ENCODE assay signal across 8 cellular contexts in genomic region chr1:143803095-143803494, GRCh38.
DNase-seq lines count a peak whose midpoint lies in the region; ATAC-seq, FAIRE-seq and TF ChIP-seq lines count a peak whose summit lies in the region.
"Not testable (repeated sequence)": the region's sequence is repeated elsewhere in the genome, so short reads cannot be mapped to it uniquely, and the experiment has no call there.

No MANE protein-coding gene starts in this region.

- TF ChIP-seq RAD21 in K562 (CRISPR knock-in tag; conservative IDR thresholded peaks at IDR 0.05 in 1 of 2, IDR thresholded peaks at IDR 0.05 in 1 of 2); HepG2 (CRISPR knock-in tag; IDR thresholded peaks at IDR 0.05): not testable (repeated sequence)

- not testable (repeated sequence) for H3K79me2 ChIP-seq in K562 (ENCODE audit: control insufficient read depth, insufficient read depth, low read length); HepG2 (ENCODE audit: insufficient read depth, low read length)

- not testable (repeated sequence) for H3K36me3 ChIP-seq in K562 (ENCODE audit: control insufficient read depth, insufficient read depth, low read length); heart left ventricle; HepG2 (replicated peaks in 1 of 2; ENCODE audit: control insufficient read depth in 1 of 2, insufficient read depth in 2 of 2, low read length in 2 of 2); pancreas

- POLR2A ChIA-PET in CD4-positive, alpha-beta T cell (lab: Charles Lee); K562 (lab: Yijun Ruan, JAX); HepG2 (lab: Yijun Ruan, JAX): not testable (repeated sequence)

- in situ Hi-C loops in K562 (cut with MboI), result loop anchor here (10.0 kb wide), 1 partner anchor 1352 kb away; no protein-coding TSS in a partner anchor
- in situ Hi-C loops in HepG2 (cut with HindIII; ENCODE audit: extremely low pct_ligation_motif_present, low pct_unique_long_range_greater_than_20kb), result not testable (repeated sequence)

- not testable (repeated sequence) for H3K9me1 ChIP-seq in K562 (ENCODE audit: control insufficient read depth, insufficient read depth, low read length)

- not testable (repeated sequence) for BruUV-seq in K562 (replicated peaks; lab: Mats Ljungman, UMichigan); HepG2 (replicated peaks; lab: Mats Ljungman, UMichigan)

- H3K36me3 Mint-ChIP-seq in CD4-positive, alpha-beta T cell (ENCODE audit: low read depth), result not testable (repeated sequence)

- not testable (repeated sequence) for H3K4me1 ChIP-seq in K562 (replicated peaks in 1 of 2; ENCODE audit: control insufficient read depth in 2 of 2, insufficient read depth in 2 of 2, low read length in 2 of 2); heart left ventricle; HepG2 (ENCODE audit: insufficient read depth, low read length); pancreas

- DNase-seq in CD4-positive, alpha-beta T cell; RCC 7860 (ENCODE audit: low spot score); K562 (ENCODE audit: extremely low read depth in 1 of 4, low spot score in 3 of 4); heart left ventricle; HepG2 (ENCODE audit: low spot score); pancreas: not testable (repeated sequence)

- TF ChIP-seq CTCF in CD4-positive, alpha-beta T cell (IDR thresholded peaks at IDR 0.05); K562 (IDR thresholded peaks at IDR 0.05 in 2 of 3, conservative IDR thresholded peaks at IDR 0.05 in 1 of 3; ENCODE audit: insufficient read depth in 2 of 3, low read depth in 1 of 3, low read length in 3 of 3); heart left ventricle (IDR thresholded peaks at IDR 0.05); HepG2 (CRISPR knock-in tag; IDR thresholded peaks at IDR 0.05); pancreas (IDR thresholded peaks at IDR 0.05): not testable (repeated sequence)

- not testable (repeated sequence) for H3K4me1 Mint-ChIP-seq in CD4-positive, alpha-beta T cell (ENCODE audit: low read depth)

- H3K4me3 Mint-ChIP-seq in CD4-positive, alpha-beta T cell, result not testable (repeated sequence)

- not testable (repeated sequence) for H3K9me3 Mint-ChIP-seq in CD4-positive, alpha-beta T cell

- not testable (repeated sequence) for H3K27me3 Mint-ChIP-seq in CD4-positive, alpha-beta T cell

- CTCF ChIA-PET in CD4-positive, alpha-beta T cell (lab: Charles Lee); K562 (lab: Yijun Ruan, JAX; ENCODE audit: low intra/inter-chr PET ratio); HepG2 (lab: Yijun Ruan, JAX; ENCODE audit: low intra/inter-chr PET ratio, low total read pairs): not testable (repeated sequence)

- H3K9ac ChIP-seq in K562 (ENCODE audit: insufficient read depth in 1 of 2, low read depth in 2 of 2, low read length in 2 of 2); HepG2 (ENCODE audit: insufficient read depth, low read depth, low read length): not testable (repeated sequence)

- WGBS in K562 (ENCODE audit: insufficient coverage, low coverage, missing lambda C conversion rate), result no CpG with 5 or more reads among the region's 13 CpGs
- no CpG with 5 or more reads among the region's 13 CpGs for WGBS in heart left ventricle, 4 donors
- WGBS in HepG2 (ENCODE audit: low lambda C conversion rate), result no CpG with 5 or more reads among the region's 13 CpGs
- no CpG with 5 or more reads among the region's 13 CpGs for WGBS in pancreas, 2 donors

- intact Hi-C loops in CD4-positive, alpha-beta T cell (cut with DNase I, micrococcal nuclease); K562 (cut with micrococcal nuclease); heart left ventricle (cut with DNase I); HepG2 (cut with micrococcal nuclease; ENCODE audit: unreplicated experiment); pancreas (cut with DNase I): not testable (repeated sequence)

- H3K4me2 ChIP-seq in K562 (ENCODE audit: insufficient read depth, low read length); HepG2 (ENCODE audit: low read depth, low read length): not testable (repeated sequence)

- not testable (repeated sequence) for H3K27me3 ChIP-seq in CD4-positive, alpha-beta T cell (ENCODE audit: control insufficient read depth, insufficient read depth, low read length); K562 (ENCODE audit: control insufficient read depth in 2 of 2, insufficient read depth in 2 of 2, low read length in 2 of 2); heart left ventricle; HepG2 (ENCODE audit: control insufficient read depth in 1 of 2, insufficient read depth in 2 of 2, low read length in 2 of 2); pancreas

- H2AFZ ChIP-seq in K562 (ENCODE audit: low read depth, low read length); HepG2 (ENCODE audit: low read length): not testable (repeated sequence)

- ATAC-seq in CD4-positive, alpha-beta T cell (ENCODE audit: poor library complexity), result peak; percentile 41
- ATAC-seq in GM21528 (IDR thresholded peaks at IDR 0.05; ENCODE audit: low FRiP score, unreplicated experiment), result peak; percentile 52
- ATAC-seq in HG03135 (IDR thresholded peaks at IDR 0.05; ENCODE audit: unreplicated experiment), result peak; percentile 48
- ATAC-seq in K562, result peak; percentile 97
- peak; percentile 52 to 91 (median 82) for ATAC-seq in heart left ventricle
- ATAC-seq in HepG2, result peak; percentile 83
- peak; percentile 63 to 88 (median 87) for ATAC-seq in pancreas

- TF ChIP-seq EP300 in K562 (IDR thresholded peaks at IDR 0.05; ENCODE audit: low read length); HepG2 (IDR thresholded peaks at IDR 0.05; ENCODE audit: low read depth in 2 of 2, low read length in 2 of 2); HepG2 (CRISPR knock-in tag; IDR thresholded peaks at IDR 0.05; ENCODE audit: borderline replicate concordance): not testable (repeated sequence)

- not testable (repeated sequence) for H3K4me3 ChIP-seq in K562; heart left ventricle; HepG2 (replicated peaks in 1 of 3; ENCODE audit: insufficient read depth in 1 of 3, low read depth in 2 of 3, low read length in 3 of 3); pancreas

- H3K9me3 ChIP-seq in CD4-positive, alpha-beta T cell (ENCODE audit: control insufficient read depth, low read length); K562 (replicated peaks; ENCODE audit: control insufficient read depth, insufficient read depth, low read depth, low read length); heart left ventricle; HepG2 (ENCODE audit: low read length); pancreas: not testable (repeated sequence)

- not testable (repeated sequence) for TF ChIP-seq POLR2A in K562 (conservative IDR thresholded peaks at IDR 0.05); heart left ventricle (IDR thresholded peaks at IDR 0.05); HepG2 (IDR thresholded peaks at IDR 0.05; ENCODE audit: insufficient read depth in 1 of 2, low read depth in 2 of 2, low read length in 2 of 2)

- not testable (repeated sequence) for H4K20me1 ChIP-seq in K562 (replicated peaks; ENCODE audit: control insufficient read depth, insufficient read depth, low read length); HepG2 (ENCODE audit: insufficient read depth, low read length)

- FAIRE-seq in RCC 7860 (lab: Jason Lieb, UNC), result peak; percentile 11
- peak; percentile 88 for FAIRE-seq in K562 (lab: Jason Lieb, UNC)
- peak; percentile 48 for FAIRE-seq in HepG2 (lab: Jason Lieb, UNC)
- FAIRE-seq in pancreas (lab: Jason Lieb, UNC), result not testable (repeated sequence)

- not testable (repeated sequence) for H3K27ac ChIP-seq in CD4-positive, alpha-beta T cell (ENCODE audit: low read depth, low read length); K562 (ENCODE audit: extremely low read depth, low read depth, low read length); heart left ventricle; HepG2 (ENCODE audit: extremely low read length, insufficient read depth, low read length); pancreas

- not testable (repeated sequence) for H3K27ac Mint-ChIP-seq in CD4-positive, alpha-beta T cell

Comparison
In these comparisons a context has a peak if more than half of its experiments do, and no peak if none do; other contexts are left out.
1. ATAC-seq: peak in every context shown above with its lines; median percentile 97 in K562; 87 in pancreas; 83 in HepG2; 82 in heart left ventricle; 52 in GM21528; 48 in HG03135; 41 in CD4-positive, alpha-beta T cell.